In genomic region chr9:133233681-133234432, GRCh38 we compare ENCODE assay signal across 32 cellular contexts. TPM values are rescaled to one million over a fixed set of nuclear protein-coding genes. Genes with fewer than 3 reads are reported as not detected.
DNase-seq lines count a peak whose midpoint lies in the region; ATAC-seq and TF ChIP-seq lines count a peak whose summit lies in the region.
"Had no signal": no experiment of that assay in that cellular context is flagged by ENCODE, and none has a peak within 500 bp of the region (broad histone marks: within the 10 kb centered on the region; RNA-seq: fewer than 3 reads in every experiment).

No MANE protein-coding gene starts in this region.

- no peak overlapping the region for H3K4me2 ChIP-seq in mesenchymal stem cell (ENCODE audit: low read length, poor library complexity, severe bottlenecking)

- H2BK5ac ChIP-seq in mesenchymal stem cell (ENCODE audit: low read depth, low read length, poor library complexity, severe bottlenecking) = no peak overlapping the region

- no peaks in the 10 kb centered on the region for H3K27me3 ChIP-seq in right atrium auricular region
- H3K27me3 ChIP-seq in left ventricle myocardium inferior (ENCODE audit: low read depth) = no peaks in the 10 kb centered on the region
- H3K27me3 ChIP-seq in psoas muscle (ENCODE audit: insufficient read depth in 3 of 3, low read length in 2 of 3) = peaks cover 0 to 28% (median 10%) of the 10 kb centered on the region in 3 donors
- peaks cover 0 to 25% of the 10 kb centered on the region in 2 experiments for H3K27me3 ChIP-seq in mesenchymal stem cell (ENCODE audit: control insufficient read depth in 1 of 2, insufficient read depth in 1 of 2, low read length in 2 of 2)
- H3K27me3 ChIP-seq: adrenal gland, thyroid gland had no signal

- intact Hi-C loops in cardiac septum (cut with DNase I) = no loop called here
- intact Hi-C loops in left ventricle myocardium inferior (cut with micrococcal nuclease) = no loop called here
- intact Hi-C loops in psoas muscle (cut with DNase I) = no loop called here

- H4K91ac ChIP-seq in mesenchymal stem cell (ENCODE audit: low read length) = no peak overlapping the region

- H3K18ac ChIP-seq in mesenchymal stem cell (ENCODE audit: low read depth in 1 of 2, low read length in 2 of 2) = no peak overlapping the region

- no peak overlapping the region for H2BK15ac ChIP-seq in mesenchymal stem cell (ENCODE audit: low read depth, poor library complexity, severe bottlenecking)

- DNase-seq in cardiac septum (ENCODE audit: low spot score) = peak; percentile 73
- no peak for DNase-seq in right atrium auricular region (ENCODE audit: low spot score)
- DNase-seq in left ventricle myocardium inferior = no peak
- no peak for DNase-seq in psoas muscle
- DNase-seq in mesenchymal stem cell = no peak
- DNase-seq in OCI-M1 (lab: John Stamatoyannopoulos, UW) = no peak
- no peak for DNase-seq in COLO829 (ENCODE audit: low spot score)
- DNase-seq: 8988T; activated CD4-positive, alpha-beta T cell treated with anti-CD3 and anti-CD28 coated beads for 4 hours; activated CD8-positive, alpha-beta T cell treated with anti-CD3 and anti-CD28 coated beads, Interleukin-2, amount 10 ng/mL, durations not matched to agents 7 days and 5 days; activated naive CD4-positive, alpha-beta T cell treated with anti-CD3 and anti-CD28 coated beads, Interleukin-2, amount 10 ng/mL, durations not matched to agents 7 days and 5 days; adrenal gland; GM23248; Karpas-422; naive thymus-derived CD8-positive, alpha-beta T cell; NCI-H1417; NCI-H2029 treated with DMSO at 0.1 percent for 48 hours; NCI-H2227 treated with DMSO at 0.1 percent for 48 hours; NCI-H526 treated with DMSO at 0.1 percent for 48 hours; nucleus accumbens; SIG-M5; stimulated activated CD4-positive, alpha-beta T cell treated with anti-CD3 and anti-CD28 coated beads, Interleukin-2, amount 100 ng/mL, for 24 hours; stimulated activated CD8-positive, alpha-beta memory T cell treated with anti-CD3 and anti-CD28 coated beads, Interleukin-4, amount 100 ng/mL, for 48 hours; stimulated activated naive CD8-positive, alpha-beta T cell treated with anti-CD3 and anti-CD28 coated beads, Interleukin-15, amount 100 ng/mL, for 72 hours; thyroid gland had no signal

- H2BK12ac ChIP-seq in mesenchymal stem cell (ENCODE audit: low read length in 2 of 2) = no peak overlapping the region

- H3K36me3 ChIP-seq in right atrium auricular region (no peaks in the 10 kb centered on the region), left ventricle myocardium inferior (no peaks in the 10 kb centered on the region), psoas muscle (ENCODE audit: insufficient read depth in 1 of 2, low read depth in 1 of 2) (no peaks in the 10 kb centered on the region), mesenchymal stem cell (ENCODE audit: control insufficient read depth in 1 of 2, insufficient read depth in 2 of 2, low read depth in 1 of 2, low read length in 2 of 2) (no peaks in the 10 kb centered on the region)
- H3K36me3 ChIP-seq: adrenal gland, thyroid gland had no signal

- H3K23ac ChIP-seq in mesenchymal stem cell (ENCODE audit: low read length in 2 of 2) = no peak overlapping the region

- no peak for TF ChIP-seq CTCF in right atrium auricular region (IDR thresholded peaks at IDR 0.05)
- no peak for TF ChIP-seq CTCF in left ventricle myocardium inferior (IDR thresholded peaks at IDR 0.05; ENCODE audit: borderline replicate concordance)
- TF ChIP-seq CTCF in psoas muscle (IDR thresholded peaks at IDR 0.05) = no peak

- peak overlapping the region in 1 of 2 donors; percentile 43 for H3K27ac ChIP-seq in right atrium auricular region
- peak overlapping the region; percentile 66 for H3K27ac ChIP-seq in left ventricle myocardium inferior (replicated peaks)
- peak overlapping the region; percentile 36 for H3K27ac ChIP-seq in psoas muscle
- no peak overlapping the region for H3K27ac ChIP-seq in mesenchymal stem cell (ENCODE audit: low read length, poor library complexity, severe bottlenecking)
- H3K27ac ChIP-seq: GM23248 had no signal

- 66 to 68% (median 68%) methylated on average over 28 to 32 of the region's 32 CpGs for WGBS in psoas muscle, 3 donors
- 78% methylated on average over 31 of the region's 32 CpGs for WGBS in mesenchymal stem cell

- no peaks in the 10 kb centered on the region for H3K79me1 ChIP-seq in mesenchymal stem cell (replicated peaks; ENCODE audit: low read length, poor library complexity, severe bottlenecking)

- H2BK120ac ChIP-seq in mesenchymal stem cell (ENCODE audit: low read depth, low read length) = no peak overlapping the region

- no peak overlapping the region for H4K8ac ChIP-seq in mesenchymal stem cell (ENCODE audit: low read length)

- peaks cover 0 to 21% of the 10 kb centered on the region in 2 donors for H3K4me1 ChIP-seq in right atrium auricular region
- peaks cover 30% of the 10 kb centered on the region for H3K4me1 ChIP-seq in left ventricle myocardium inferior
- no peaks in the 10 kb centered on the region for H3K4me1 ChIP-seq in psoas muscle
- H3K4me1 ChIP-seq in mesenchymal stem cell (ENCODE audit: control insufficient read depth, insufficient read depth, low read depth, low read length) = peaks cover 11% of the 10 kb centered on the region
- H3K4me1 ChIP-seq: adrenal gland had no signal

- H3K4me3 ChIP-seq in right atrium auricular region (no peak overlapping the region), left ventricle myocardium inferior (no peak overlapping the region), psoas muscle (no peak overlapping the region), mesenchymal stem cell (ENCODE audit: insufficient read depth in 1 of 2, low read depth in 1 of 2, low read length in 2 of 2) (no peak overlapping the region)
- H3K4me3 ChIP-seq: adrenal gland, GM23248, thyroid gland had no signal

- ATAC-seq in psoas muscle (peak in 1 of 4 donors; percentile 31), GM21717 (IDR thresholded peaks at IDR 0.05; ENCODE audit: unreplicated experiment) (no peak)
- ATAC-seq: activated CD8-positive, alpha-beta T cell treated with anti-CD3 and anti-CD28 coated beads, Interleukin-2, amount 10 ng/mL, durations not matched to agents 7 days and 5 days; activated T-helper 17 cell treated with anti-CD3 and anti-CD28 coated beads, Interleukin-2, amount 50 U/mL, for 72 hours; naive thymus-derived CD8-positive, alpha-beta T cell; stimulated activated naive CD8-positive, alpha-beta T cell treated with anti-CD3 and anti-CD28 coated beads, Interleukin-15, amount 100 ng/mL, for 72 hours had no signal

- no peak overlapping the region for H2AFZ ChIP-seq in mesenchymal stem cell (ENCODE audit: low read depth, low read length)
- H2AFZ ChIP-seq: GM23248 had no signal

- H3K4ac ChIP-seq in mesenchymal stem cell (ENCODE audit: low read depth in 1 of 2, low read length in 2 of 2) = no peak overlapping the region

- no peak overlapping the region for H3K9ac ChIP-seq in mesenchymal stem cell (ENCODE audit: low read length)
- H3K9ac ChIP-seq: GM23248 had no signal

- H3K9me3 ChIP-seq in right atrium auricular region = no peaks in the 10 kb centered on the region
- no peaks in the 10 kb centered on the region for H3K9me3 ChIP-seq in left ventricle myocardium inferior (replicated peaks)
- H3K9me3 ChIP-seq in psoas muscle = no peaks in the 10 kb centered on the region
- H3K9me3 ChIP-seq in mesenchymal stem cell (ENCODE audit: control insufficient read depth, low read length) = no peaks in the 10 kb centered on the region
- H3K9me3 ChIP-seq: adrenal gland, thyroid gland had no signal

- no peak overlapping the region for H3K14ac ChIP-seq in mesenchymal stem cell (ENCODE audit: low read length in 2 of 2)

- H2AK5ac ChIP-seq in mesenchymal stem cell (ENCODE audit: low read length, severe bottlenecking) = no peak overlapping the region

RNA-seq across cellular contexts. Expression of gene OBP2B, which starts 24.8 kb away (rescaled TPM):
- total RNA-seq in cardiac septum (not detected), right atrium auricular region (not detected), left ventricle myocardium inferior (not detected), psoas muscle (not detected)
- polyA plus RNA-seq in psoas muscle = not detected
- polyA plus RNA-seq in mesenchymal stem cell (2013, experiment 1 of 2) = not detected
- polyA plus RNA-seq in mesenchymal stem cell (2013, experiment 2 of 2) = not detected
- total RNA-seq: activated CD8-positive, alpha-beta T cell treated with anti-CD3 and anti-CD28 coated beads, Interleukin-2, amount 10 ng/mL, durations not matched to agents 7 days and 5 days; activated T-helper 17 cell treated with anti-CD3 and anti-CD28 coated beads, Interleukin-2, amount 50 U/mL, for 72 hours; Daoy; dermis microvascular lymphatic vessel endothelial cell; fibroblast of lung; GM23248; mononuclear cell; naive thymus-derived CD8-positive, alpha-beta T cell; T-helper 2 cell treated with Interferon-gamma antibody and Interleukin-4, amounts not matched to agents 100 ng/mL and 5 ng/mL, for 36 hours; thyroid gland had no signal
- polyA plus RNA-seq: adrenal gland; fibroblast of lung; GM23248; naive thymus-derived CD8-positive, alpha-beta T cell had no signal

RNA-seq across cellular contexts. Expression of gene ABO, which starts 41.1 kb away (rescaled TPM):
- 2.0 TPM for total RNA-seq in cardiac septum
- 1 to 10 TPM; 1.1 to 2.5 TPM for total RNA-seq in right atrium auricular region
- 2.3 TPM for total RNA-seq in left ventricle myocardium inferior
- under 1 TPM; 0.37 to 0.86 (median 0.72) TPM for total RNA-seq in psoas muscle
- polyA plus RNA-seq in psoas muscle = under 1 TPM; 0.03 to 0.51 (median 0.14) TPM
- not detected for polyA plus RNA-seq in mesenchymal stem cell (2013, experiment 1 of 2)
- not detected for polyA plus RNA-seq in mesenchymal stem cell (2013, experiment 2 of 2)
- total RNA-seq: activated CD8-positive, alpha-beta T cell treated with anti-CD3 and anti-CD28 coated beads, Interleukin-2, amount 10 ng/mL, durations not matched to agents 7 days and 5 days; activated T-helper 17 cell treated with anti-CD3 and anti-CD28 coated beads, Interleukin-2, amount 50 U/mL, for 72 hours; Daoy; fibroblast of lung; GM23248; naive thymus-derived CD8-positive, alpha-beta T cell had no signal
- polyA plus RNA-seq: fibroblast of lung; GM23248; naive thymus-derived CD8-positive, alpha-beta T cell had no signal
